9 cellular contexts compared by ENCODE assay signal in the genomic region with DNA sequence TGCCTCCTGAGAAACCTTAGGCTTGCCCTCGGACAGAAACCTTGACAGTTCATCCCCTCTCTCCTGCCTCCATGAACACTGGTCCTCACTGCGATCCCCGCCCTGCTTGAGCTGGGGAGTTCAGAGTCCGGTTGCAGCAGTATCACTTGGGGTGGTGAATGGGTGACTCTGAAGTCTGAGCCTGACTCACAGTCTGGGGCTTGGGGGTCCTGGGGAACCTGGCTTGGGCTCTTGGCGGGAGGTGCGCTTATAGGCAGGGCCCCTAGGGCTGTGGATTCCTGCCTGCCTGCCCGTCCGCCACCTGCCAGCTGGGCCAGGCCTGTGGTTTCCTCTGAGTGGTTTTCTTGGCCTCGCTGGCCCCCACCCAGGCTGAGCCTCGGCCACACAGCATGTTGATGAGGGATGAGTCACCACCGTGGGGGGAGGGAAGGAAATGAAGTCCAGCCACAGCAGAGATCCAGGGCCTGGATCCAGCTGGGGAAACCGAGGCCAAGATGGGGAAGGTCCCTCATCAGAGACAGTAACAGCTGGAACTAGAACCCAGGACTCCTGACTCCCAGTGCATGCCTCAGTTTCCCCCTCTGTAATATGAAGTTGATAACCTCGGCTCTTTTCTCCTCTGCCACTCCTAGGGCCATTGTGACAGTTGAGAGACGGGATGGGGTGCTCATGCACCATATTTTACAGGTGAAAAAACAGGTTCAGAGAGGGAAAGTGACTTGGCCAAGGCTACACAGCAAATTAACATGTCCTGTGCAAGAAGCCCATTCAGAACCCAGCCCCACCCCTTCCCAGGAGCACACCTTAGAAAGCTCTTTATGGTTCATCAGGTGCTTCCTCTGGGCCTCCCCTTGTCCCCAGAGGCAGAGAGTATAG. TPM values are rescaled to one million over a fixed set of nuclear protein-coding genes. Genes with fewer than 3 reads are reported as not detected.
A peak's percentile ranks its signal among the peaks of the same experiment; 100 is the strongest.
DNase-seq lines count a peak whose midpoint lies in the region; ATAC-seq and TF ChIP-seq lines count a peak whose summit lies in the region.
"Had no signal": no experiment of that assay in that cellular context is flagged by ENCODE, and none has a peak within 500 bp of the region (broad histone marks: within the 10 kb centered on the region; RNA-seq: fewer than 3 reads in every experiment).

No MANE protein-coding gene starts in this region.

- POLR2A ChIA-PET in T-cell (lab: Charles Lee) = interaction anchor here in 1 of 2 donors (0.5 kb wide), 1 partner anchor 117 kb away, joined by 4 read pairs; no protein-coding TSS in a partner anchor

- no peak for TF ChIP-seq CTCF in natural killer cell (IDR thresholded peaks at IDR 0.05)

- no peak for TF ChIP-seq POLR2A in erythroblast (IDR thresholded peaks at IDR 0.05; ENCODE audit: low read length)

- CTCF ChIA-PET in T-cell (lab: Charles Lee) = interaction anchor here in 1 of 2 donors (1.1 kb wide), 1 partner anchor 16 kb away, joined by 4 read pairs; no protein-coding TSS in a partner anchor

- H3K9me3 Mint-ChIP-seq in T-cell = no peaks in the 10 kb centered on the region
- H3K9me3 Mint-ChIP-seq in natural killer cell = no peaks in the 10 kb centered on the region

- ATAC-seq in GM18907 (IDR thresholded peaks at IDR 0.05; ENCODE audit: unreplicated experiment) (peak; percentile 90), HG03565 (IDR thresholded peaks at IDR 0.05; ENCODE audit: unreplicated experiment) (peak; percentile 53), T-cell (replicated peaks in 1 of 4) (peak in 3 of 4 experiments; percentile 22 to 65 (median 29)), natural killer cell (peak; percentile 78 to 92 (median 90)), GM18517 (IDR thresholded peaks at IDR 0.05; ENCODE audit: unreplicated experiment) (no peak), GM21576 (IDR thresholded peaks at IDR 0.05; ENCODE audit: unreplicated experiment) (no peak)

- H3K27ac Mint-ChIP-seq in T-cell (peak overlapping the region in 1 of 2 donors; percentile 27), natural killer cell (peak overlapping the region in 1 of 2 donors; percentile 63)

- H3K36me3 Mint-ChIP-seq in T-cell (no peaks in the 10 kb centered on the region), natural killer cell (no peaks in the 10 kb centered on the region)

- intact Hi-C loops in natural killer cell (cut with micrococcal nuclease) = no loop called here

- peak; percentile 62 for DNase-seq in CD1c-positive myeloid dendritic cell (ENCODE audit: extremely low spot score)
- DNase-seq in T-cell = peak in 14 of 34 experiments; percentile 1 to 49 (median 15)
- peak; percentile 28 to 55 for DNase-seq in erythroblast (lab: John Stamatoyannopoulos, UW)
- peak; percentile 66 for DNase-seq in natural killer cell

- H3K4me3 Mint-ChIP-seq in T-cell (no peak overlapping the region), natural killer cell (peak overlapping the region; percentile 74)

- no peaks in the 10 kb centered on the region for H3K27me3 Mint-ChIP-seq in T-cell
- peaks cover 0 to 5% of the 10 kb centered on the region in 2 donors for H3K27me3 Mint-ChIP-seq in natural killer cell (ENCODE audit: low read depth in 2 of 2)

- H3K4me1 Mint-ChIP-seq in T-cell (peaks cover 0 to 11% (median 5%) of the 10 kb centered on the region in 3 donors), natural killer cell (peaks cover 23 to 28% of the 10 kb centered on the region in 2 donors)

RNA-seq across cellular contexts. Expression of gene FOXS1, which starts 9.2 kb away (rescaled TPM):
- total RNA-seq in T-cell (not detected), natural killer cell (not detected)
- total RNA-seq: mononuclear cell had no signal

RNA-seq across cellular contexts. Expression of gene MYLK2, which starts 17.1 kb away (rescaled TPM):
- total RNA-seq in T-cell (not detected), natural killer cell (under 1 TPM in 1 of 3 donors, not detected in 2; 0.12 TPM)
- total RNA-seq: mononuclear cell had no signal

RNA-seq across cellular contexts. Expression of gene DUSP15, which starts 34.1 kb away (rescaled TPM):
- total RNA-seq in T-cell (not detected), natural killer cell (not detected)
- total RNA-seq: mononuclear cell had no signal

RNA-seq across cellular contexts. Expression of gene TTLL9, which starts 34.2 kb away (rescaled TPM):
- total RNA-seq in T-cell = under 1 TPM in 1 of 5 donors, not detected in 4; 0.16 TPM
- not detected for total RNA-seq in natural killer cell
- total RNA-seq: mononuclear cell had no signal

Comparison
In these comparisons a context has a peak if more than half of its experiments do, and no peak if none do; other contexts are left out.
1. ATAC-seq: peak in GM18907 (single experiment), HG03565 (single experiment), T-cell (3 of 4) and natural killer cell (3 of 3); none in GM18517 (single experiment) and GM21576 (single experiment).